Comparison of ENCODE assay signal across 8 cellular contexts in genomic region chr1:31936966-31937299, GRCh38. TPM values are rescaled to one million over a fixed set of nuclear protein-coding genes. Genes with fewer than 3 reads are reported as not detected.
DNase-seq lines count a peak whose midpoint lies in the region; TF ChIP-seq lines count a peak whose summit lies in the region.

No MANE protein-coding gene starts in this region.

- CTCF ChIA-PET in activated CD4-positive, alpha-beta memory T cell treated with anti-CD3 and anti-CD28 coated beads for 36 hours (lab: Charles Lee): interaction anchor here (15.5 kb wide), 1 partner anchor 22 kb away, joined by 487 read pairs; no protein-coding TSS in a partner anchor

- H3K27ac Mint-ChIP-seq in H9 (peak overlapping the region in 1 of 3 experiments; percentile 90; a peak in 1 of 7 replicates), glutamatergic neuron (ENCODE audit: unreplicated experiment) (peak overlapping the region; percentile 92)
- H3K27ac Mint-ChIP-seq in activated CD4-positive, alpha-beta memory T cell treated with anti-CD3 and anti-CD28 coated beads for 36 hours: peak overlapping the region; percentile 96

- H3K79me1 ChIP-seq in H9 (ENCODE audit: insufficient read depth, low read depth, low read length, poor library complexity, severe bottlenecking): no peaks in the 10 kb centered on the region

- no peak overlapping the region for H2AFZ ChIP-seq in H9 (ENCODE audit: low read length)

- H2BK12ac ChIP-seq in H9 (ENCODE audit: insufficient read length, low read depth, low read length): no peak overlapping the region

- H3K36me3 Mint-ChIP-seq in H9 (ENCODE audit: insufficient read depth in 1 of 3, low read depth in 3 of 3) (no peaks in the 10 kb centered on the region; a peak in 3 of 7 replicates), glutamatergic neuron (ENCODE audit: unreplicated experiment) (no peaks in the 10 kb centered on the region)
- peaks cover 33% of the 10 kb centered on the region for H3K36me3 Mint-ChIP-seq in activated CD4-positive, alpha-beta memory T cell treated with anti-CD3 and anti-CD28 coated beads for 36 hours

- no peak for TF ChIP-seq CTCF in H9 (conservative IDR thresholded peaks at IDR 0.05)
- no peak for TF ChIP-seq CTCF in glutamatergic neuron (IDR thresholded peaks at IDR 0.05; ENCODE audit: partially characterized antibody, unreplicated experiment)

- H4K20me1 ChIP-seq in H9 (ENCODE audit: control insufficient read depth, insufficient read depth, insufficient read length): peaks cover 4% of the 10 kb centered on the region

- H2BK5ac ChIP-seq in H9 (ENCODE audit: insufficient read length, low read length): no peak overlapping the region

- peaks cover 38% of the 10 kb centered on the region for H3K79me2 ChIP-seq in H9 (ENCODE audit: insufficient read depth, low read length)

- H3K4me3 Mint-ChIP-seq in H9 (peak overlapping the region; percentile 95 to 98), glutamatergic neuron (ENCODE audit: unreplicated experiment) (peak overlapping the region; percentile 96)
- peak overlapping the region; percentile 98 for H3K4me3 Mint-ChIP-seq in activated CD4-positive, alpha-beta memory T cell treated with anti-CD3 and anti-CD28 coated beads for 36 hours

- H4K8ac ChIP-seq in H9 (replicated peaks; ENCODE audit: insufficient read length, low read depth, low read length): no peak overlapping the region

- no peak overlapping the region for H2BK120ac ChIP-seq in H9 (ENCODE audit: low read depth, low read length, poor library complexity, severe bottlenecking)

- no peak overlapping the region for H3K23ac ChIP-seq in H9 (ENCODE audit: insufficient read length, low read depth, low read length)

- H3K27me3 ChIP-seq in H9 (ENCODE audit: insufficient read depth, low read length): no peaks in the 10 kb centered on the region
- no peaks in the 10 kb centered on the region for H3K27me3 ChIP-seq in skeletal muscle tissue (ENCODE audit: control insufficient read depth in 3 of 3, insufficient read depth in 3 of 3, low read length in 3 of 3)

- no peak overlapping the region for H2AK5ac ChIP-seq in H9 (ENCODE audit: insufficient read length, low read length)

- H3K4me1 ChIP-seq in H9 (ENCODE audit: insufficient read depth, low read length): peaks cover 3% of the 10 kb centered on the region; the same call in 1 of the 2 replicates
- H3K4me1 ChIP-seq in skeletal muscle tissue (ENCODE audit: control insufficient read depth in 3 of 3, insufficient read depth in 3 of 3, low read length in 3 of 3): peaks cover 46 to 50% (median 48%) of the 10 kb centered on the region in 3 donors

- H3K27me3 Mint-ChIP-seq in H9 (ENCODE audit: low read depth) (peaks cover 6% of the 10 kb centered on the region), glutamatergic neuron (ENCODE audit: unreplicated experiment) (peaks cover 3% of the 10 kb centered on the region)
- H3K27me3 Mint-ChIP-seq in activated CD4-positive, alpha-beta memory T cell treated with anti-CD3 and anti-CD28 coated beads for 36 hours: no peaks in the 10 kb centered on the region

- H3K27ac ChIP-seq in H9 (ENCODE audit: insufficient read length, low read depth, low read length): no peak overlapping the region
- peak overlapping the region; percentile 95 for H3K27ac ChIP-seq in skeletal muscle tissue (ENCODE audit: low read depth, low read length)

- no peak overlapping the region for H4K5ac ChIP-seq in H9 (ENCODE audit: insufficient read length, low read depth, low read length)

- H3K9me3 ChIP-seq in H9 (ENCODE audit: control insufficient read depth, low read depth, low read length) (no peaks in the 10 kb centered on the region), skeletal muscle tissue (ENCODE audit: control insufficient read depth in 3 of 3, low read length in 3 of 3) (no peaks in the 10 kb centered on the region)

- no CpG with 5 or more reads among the region's 2 CpGs for WGBS in H9 (ENCODE audit: extremely low coverage, insufficient read length, low lambda C conversion rate)

- H3K9me3 Mint-ChIP-seq in H9 (no peaks in the 10 kb centered on the region), glutamatergic neuron (ENCODE audit: unreplicated experiment) (peaks cover 3% of the 10 kb centered on the region)
- H3K9me3 Mint-ChIP-seq in activated CD4-positive, alpha-beta memory T cell treated with anti-CD3 and anti-CD28 coated beads for 36 hours: no peaks in the 10 kb centered on the region

- H3K56ac ChIP-seq in H9 (ENCODE audit: insufficient read length, low read depth, low read length): no peak overlapping the region

- intact Hi-C loops in activated CD4-positive, alpha-beta memory T cell treated with anti-CD3 and anti-CD28 coated beads for 36 hours (cut with micrococcal nuclease): loop anchor here (1.0 to 10.0 kb wide), 4 partner anchors 9 to 1182 kb away; partner anchors contain the start of genes LAPTM5, MARCKSL1 and TMEM39B

- peak overlapping the region; percentile 90 for H3K4me2 ChIP-seq in H9 (ENCODE audit: insufficient read depth, insufficient read length, low read length)

- H3K4me1 Mint-ChIP-seq in H9: peaks cover 47 to 59% of the 10 kb centered on the region in 2 experiments
- H3K4me1 Mint-ChIP-seq in activated CD4-positive, alpha-beta memory T cell treated with anti-CD3 and anti-CD28 coated beads for 36 hours (ENCODE audit: low read depth): peaks cover 66% of the 10 kb centered on the region
- peaks cover 25% of the 10 kb centered on the region for H3K4me1 Mint-ChIP-seq in glutamatergic neuron (ENCODE audit: low read depth, unreplicated experiment)

- H3K23me2 ChIP-seq in H9 (ENCODE audit: insufficient read length, low read depth, low read length, poor library complexity, severe bottlenecking): peaks cover 6% of the 10 kb centered on the region

- no peak overlapping the region for H2BK15ac ChIP-seq in H9 (ENCODE audit: low read depth, low read length)

- no peak overlapping the region for H4K91ac ChIP-seq in H9 (ENCODE audit: insufficient read length, low read depth, low read length)

- peak overlapping the region; percentile 93 for H3K9ac ChIP-seq in H9 (ENCODE audit: extremely low read depth, insufficient read length, low read length)
- H3K9ac ChIP-seq in skeletal muscle tissue (ENCODE audit: low read depth in 1 of 3, low read length in 3 of 3): peak overlapping the region; percentile 93 to 94 (median 94)

- H3T11ph ChIP-seq in H9 (ENCODE audit: low read length): no peak overlapping the region

- POLR2A ChIA-PET in activated CD4-positive, alpha-beta memory T cell treated with anti-CD3 and anti-CD28 coated beads for 36 hours (lab: Charles Lee): interaction anchor here (1.0 kb wide), 1 partner anchor 19 kb away, joined by 3 read pairs; no protein-coding TSS in a partner anchor

- no peaks in the 10 kb centered on the region for H3K36me3 ChIP-seq in skeletal muscle tissue (ENCODE audit: control insufficient read depth in 3 of 3, insufficient read depth in 3 of 3, low read length in 3 of 3)

- H2BK20ac ChIP-seq in H9 (ENCODE audit: low read depth, low read length, poor library complexity, severe bottlenecking): no peak overlapping the region

- no peak overlapping the region for H3K18ac ChIP-seq in H9 (ENCODE audit: insufficient read length, low read depth, low read length)

- no peak for DNase-seq in H9
- DNase-seq in activated CD4-positive, alpha-beta memory T cell treated with anti-CD3 and anti-CD28 coated beads for 36 hours: no peak
- DNase-seq in glutamatergic neuron: no peak
- no peak for DNase-seq in NCI-H748 (lab: John Stamatoyannopoulos, UW; ENCODE audit: unreplicated experiment)
- DNase-seq in NCI-H1105 (lab: John Stamatoyannopoulos, UW): no peak
- no peak for DNase-seq in NCI-H446 (lab: John Stamatoyannopoulos, UW)
- DNase-seq in AML-193 (lab: John Stamatoyannopoulos, UW): no peak

- peak overlapping the region; percentile 93 to 98 (median 96) for H3K4me3 ChIP-seq in skeletal muscle tissue (ENCODE audit: low read length in 3 of 3)

- H3K14ac ChIP-seq in H9 (ENCODE audit: insufficient read depth, low read length): no peak overlapping the region; the same call in 1 of the 2 replicates

- no peak overlapping the region for H3K4ac ChIP-seq in H9 (ENCODE audit: low read depth, low read length)

RNA-seq across cellular contexts. Expression of gene PTP4A2, which starts 1.2 kb away (rescaled TPM):
- total RNA-seq in H9 (2021) (191 and 192 TPM in 2 replicates), glutamatergic neuron (ENCODE audit: unreplicated experiment) (120 TPM), skeletal muscle tissue (457 TPM)
- total RNA-seq in activated CD4-positive, alpha-beta memory T cell treated with anti-CD3 and anti-CD28 coated beads for 36 hours: 100 to 1,000 TPM; 275 to 285 TPM
